8 cellular contexts compared by ENCODE assay signal in the genomic region with DNA sequence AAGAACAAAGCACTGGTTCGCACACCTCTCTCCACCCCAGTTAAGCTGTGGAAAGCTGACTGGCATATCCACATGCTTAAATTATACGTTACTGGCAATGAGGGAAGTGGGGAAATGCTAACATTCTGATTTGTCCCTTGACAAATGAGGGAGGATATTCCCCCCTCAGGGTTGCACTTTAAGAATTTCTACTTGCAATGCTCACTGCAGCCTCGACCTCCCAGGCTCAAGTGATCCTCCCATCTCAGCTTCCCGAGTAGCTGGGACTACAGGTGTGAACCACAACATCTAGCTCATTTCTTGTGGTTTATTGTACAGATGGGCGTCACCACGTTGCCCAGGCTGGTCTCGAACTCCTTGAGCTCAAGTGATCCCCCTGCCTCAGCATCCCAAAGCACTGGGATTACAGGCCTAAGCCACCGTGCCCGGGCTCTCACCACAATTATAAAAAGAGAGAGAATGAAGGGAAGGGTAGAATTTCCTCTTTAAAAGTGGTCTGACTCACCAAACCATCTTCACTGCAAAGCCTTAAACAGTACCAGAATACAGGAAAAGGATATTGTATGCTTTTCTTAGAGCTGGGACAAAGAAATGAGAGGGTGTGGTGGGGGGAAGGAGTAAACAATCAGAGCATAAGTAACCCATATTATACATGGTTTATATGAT. TPM values are rescaled to one million over a fixed set of nuclear protein-coding genes. Genes with fewer than 3 reads are reported as not detected.
DNase-seq lines count a peak whose midpoint lies in the region; ATAC-seq and TF ChIP-seq lines count a peak whose summit lies in the region.

No MANE protein-coding gene starts in this region.

- peaks cover 17% of the 10 kb centered on the region for H3K36me3 Mint-ChIP-seq in activated CD8-positive, alpha-beta T cell treated with anti-CD3 and anti-CD28 coated beads for 36 hours (ENCODE audit: low read depth)
- peaks cover 11% of the 10 kb centered on the region for H3K36me3 Mint-ChIP-seq in type B pancreatic cell

- TF ChIP-seq CTCF in activated CD8-positive, alpha-beta T cell treated with anti-CD3 and anti-CD28 coated beads for 36 hours (IDR thresholded peaks at IDR 0.05), result no peak
- TF ChIP-seq CTCF in type B pancreatic cell (conservative IDR thresholded peaks at IDR 0.05), result no peak

- H3K4me3 Mint-ChIP-seq in activated CD8-positive, alpha-beta T cell treated with anti-CD3 and anti-CD28 coated beads for 36 hours, result peak overlapping the region; percentile 32
- no peak overlapping the region for H3K4me3 Mint-ChIP-seq in type B pancreatic cell

- peaks cover 84% of the 10 kb centered on the region for H3K4me1 Mint-ChIP-seq in activated CD8-positive, alpha-beta T cell treated with anti-CD3 and anti-CD28 coated beads for 36 hours (ENCODE audit: low read depth)
- H3K4me1 Mint-ChIP-seq in type B pancreatic cell (ENCODE audit: unreplicated experiment), result peaks cover 64% of the 10 kb centered on the region

- DNase-seq in stimulated activated CD4-positive, alpha-beta T cell treated with anti-CD3 and anti-CD28 coated beads, Interleukin-12 subunit alpha, Interleukin-12 subunit beta, amount 100 ng/mL, for 48 hours (ENCODE audit: low read depth in 2 of 3, low spot score in 1 of 3), result peak in 2 of 3 donors; percentile 14 to 26
- no peak for DNase-seq in stimulated activated CD4-positive, alpha-beta T cell treated with anti-CD3 and anti-CD28 coated beads, Interleukin-4, amount 100 ng/mL, for 1 hour
- DNase-seq in activated CD8-positive, alpha-beta T cell treated with anti-CD3 and anti-CD28 coated beads for 36 hours, result peak; percentile 45
- peak; percentile 70 for DNase-seq in islet precursor cell
- no peak for DNase-seq in type B pancreatic cell (ENCODE audit: extremely low spot score, unreplicated experiment)
- DNase-seq in hypothalamus (lab: John Stamatoyannopoulos, UW), result no peak
- no peak for DNase-seq in NK-92 treated with Interleukin-12 subunit alpha and Interleukin-12 subunit beta, amount 100 ng/mL, for 24 hours (lab: John Stamatoyannopoulos, UW)

- no peaks in the 10 kb centered on the region for H3K27me3 Mint-ChIP-seq in activated CD8-positive, alpha-beta T cell treated with anti-CD3 and anti-CD28 coated beads for 36 hours
- H3K27me3 Mint-ChIP-seq in type B pancreatic cell, result no peaks in the 10 kb centered on the region

- H3K9me3 Mint-ChIP-seq in activated CD8-positive, alpha-beta T cell treated with anti-CD3 and anti-CD28 coated beads for 36 hours, result no peaks in the 10 kb centered on the region
- no peaks in the 10 kb centered on the region for H3K9me3 Mint-ChIP-seq in type B pancreatic cell

- POLR2A ChIA-PET in activated CD8-positive, alpha-beta T cell treated with anti-CD3 and anti-CD28 coated beads for 36 hours (lab: Charles Lee), result interaction anchor here (0.6 to 2.8 kb wide), 4 partner anchors 9 to 104 kb away, joined by 3 to 17 read pairs (median 4); no protein-coding TSS in a partner anchor

- peak overlapping the region; percentile 78 for H3K27ac Mint-ChIP-seq in activated CD8-positive, alpha-beta T cell treated with anti-CD3 and anti-CD28 coated beads for 36 hours
- H3K27ac Mint-ChIP-seq in type B pancreatic cell, result peak overlapping the region; percentile 55

- intact Hi-C loops in activated CD8-positive, alpha-beta T cell treated with anti-CD3 and anti-CD28 coated beads for 36 hours (cut with micrococcal nuclease), result no loop called here

- peak; percentile 32 for ATAC-seq in activated CD8-positive, alpha-beta T cell treated with anti-CD3 and anti-CD28 coated beads for 36 hours
- ATAC-seq in GM21737 (IDR thresholded peaks at IDR 0.05; ENCODE audit: unreplicated experiment), result no peak

- CTCF ChIA-PET in activated CD8-positive, alpha-beta T cell treated with anti-CD3 and anti-CD28 coated beads for 36 hours (lab: Charles Lee), result interaction anchor here (0.9 to 4.4 kb wide), 6 partner anchors 8 to 110 kb away, joined by 3 to 14 read pairs (median 4); a partner anchor contains a TSS

RNA-seq across cellular contexts. Expression of a gene that starts 38.9 kb away (rescaled TPM):
- total RNA-seq in activated CD8-positive, alpha-beta T cell treated with anti-CD3 and anti-CD28 coated beads for 36 hours, result 10 to 100 TPM; 54.4 to 55.3 TPM
- total RNA-seq in type B pancreatic cell (ENCODE audit: low replicate concordance), result 85.4 and 129 TPM in 2 replicates

Comparison
In these comparisons a context has a peak if more than half of its experiments do, and no peak if none do; other contexts are left out.
1. DNase-seq: peak in stimulated activated CD4-positive, alpha-beta T cell treated with anti-CD3 and anti-CD28 coated beads, Interleukin-12 subunit alpha, Interleukin-12 subunit beta, amount 100 ng/mL, for 48 hours (2 of 3), activated CD8-positive, alpha-beta T cell treated with anti-CD3 and anti-CD28 coated beads for 36 hours (single experiment) and islet precursor cell (single experiment); none in stimulated activated CD4-positive, alpha-beta T cell treated with anti-CD3 and anti-CD28 coated beads, Interleukin-4, amount 100 ng/mL, for 1 hour (single experiment), type B pancreatic cell (single experiment), hypothalamus (0 of 51) and NK-92 treated with Interleukin-12 subunit alpha and Interleukin-12 subunit beta, amount 100 ng/mL, for 24 hours (single experiment).